1 cellular context compared by ENCODE assay signal in genomic region chr1:35622510-35623171, GRCh38.
TF ChIP-seq lines count a peak whose summit lies in the region.

No MANE protein-coding gene starts in this region.

TF ChIP-seq in GM23338, 12 proteins besides CTCF, POLR2A, EP300 and RAD21 (continued from another document):
- TF ChIP-seq, protein P1, sequence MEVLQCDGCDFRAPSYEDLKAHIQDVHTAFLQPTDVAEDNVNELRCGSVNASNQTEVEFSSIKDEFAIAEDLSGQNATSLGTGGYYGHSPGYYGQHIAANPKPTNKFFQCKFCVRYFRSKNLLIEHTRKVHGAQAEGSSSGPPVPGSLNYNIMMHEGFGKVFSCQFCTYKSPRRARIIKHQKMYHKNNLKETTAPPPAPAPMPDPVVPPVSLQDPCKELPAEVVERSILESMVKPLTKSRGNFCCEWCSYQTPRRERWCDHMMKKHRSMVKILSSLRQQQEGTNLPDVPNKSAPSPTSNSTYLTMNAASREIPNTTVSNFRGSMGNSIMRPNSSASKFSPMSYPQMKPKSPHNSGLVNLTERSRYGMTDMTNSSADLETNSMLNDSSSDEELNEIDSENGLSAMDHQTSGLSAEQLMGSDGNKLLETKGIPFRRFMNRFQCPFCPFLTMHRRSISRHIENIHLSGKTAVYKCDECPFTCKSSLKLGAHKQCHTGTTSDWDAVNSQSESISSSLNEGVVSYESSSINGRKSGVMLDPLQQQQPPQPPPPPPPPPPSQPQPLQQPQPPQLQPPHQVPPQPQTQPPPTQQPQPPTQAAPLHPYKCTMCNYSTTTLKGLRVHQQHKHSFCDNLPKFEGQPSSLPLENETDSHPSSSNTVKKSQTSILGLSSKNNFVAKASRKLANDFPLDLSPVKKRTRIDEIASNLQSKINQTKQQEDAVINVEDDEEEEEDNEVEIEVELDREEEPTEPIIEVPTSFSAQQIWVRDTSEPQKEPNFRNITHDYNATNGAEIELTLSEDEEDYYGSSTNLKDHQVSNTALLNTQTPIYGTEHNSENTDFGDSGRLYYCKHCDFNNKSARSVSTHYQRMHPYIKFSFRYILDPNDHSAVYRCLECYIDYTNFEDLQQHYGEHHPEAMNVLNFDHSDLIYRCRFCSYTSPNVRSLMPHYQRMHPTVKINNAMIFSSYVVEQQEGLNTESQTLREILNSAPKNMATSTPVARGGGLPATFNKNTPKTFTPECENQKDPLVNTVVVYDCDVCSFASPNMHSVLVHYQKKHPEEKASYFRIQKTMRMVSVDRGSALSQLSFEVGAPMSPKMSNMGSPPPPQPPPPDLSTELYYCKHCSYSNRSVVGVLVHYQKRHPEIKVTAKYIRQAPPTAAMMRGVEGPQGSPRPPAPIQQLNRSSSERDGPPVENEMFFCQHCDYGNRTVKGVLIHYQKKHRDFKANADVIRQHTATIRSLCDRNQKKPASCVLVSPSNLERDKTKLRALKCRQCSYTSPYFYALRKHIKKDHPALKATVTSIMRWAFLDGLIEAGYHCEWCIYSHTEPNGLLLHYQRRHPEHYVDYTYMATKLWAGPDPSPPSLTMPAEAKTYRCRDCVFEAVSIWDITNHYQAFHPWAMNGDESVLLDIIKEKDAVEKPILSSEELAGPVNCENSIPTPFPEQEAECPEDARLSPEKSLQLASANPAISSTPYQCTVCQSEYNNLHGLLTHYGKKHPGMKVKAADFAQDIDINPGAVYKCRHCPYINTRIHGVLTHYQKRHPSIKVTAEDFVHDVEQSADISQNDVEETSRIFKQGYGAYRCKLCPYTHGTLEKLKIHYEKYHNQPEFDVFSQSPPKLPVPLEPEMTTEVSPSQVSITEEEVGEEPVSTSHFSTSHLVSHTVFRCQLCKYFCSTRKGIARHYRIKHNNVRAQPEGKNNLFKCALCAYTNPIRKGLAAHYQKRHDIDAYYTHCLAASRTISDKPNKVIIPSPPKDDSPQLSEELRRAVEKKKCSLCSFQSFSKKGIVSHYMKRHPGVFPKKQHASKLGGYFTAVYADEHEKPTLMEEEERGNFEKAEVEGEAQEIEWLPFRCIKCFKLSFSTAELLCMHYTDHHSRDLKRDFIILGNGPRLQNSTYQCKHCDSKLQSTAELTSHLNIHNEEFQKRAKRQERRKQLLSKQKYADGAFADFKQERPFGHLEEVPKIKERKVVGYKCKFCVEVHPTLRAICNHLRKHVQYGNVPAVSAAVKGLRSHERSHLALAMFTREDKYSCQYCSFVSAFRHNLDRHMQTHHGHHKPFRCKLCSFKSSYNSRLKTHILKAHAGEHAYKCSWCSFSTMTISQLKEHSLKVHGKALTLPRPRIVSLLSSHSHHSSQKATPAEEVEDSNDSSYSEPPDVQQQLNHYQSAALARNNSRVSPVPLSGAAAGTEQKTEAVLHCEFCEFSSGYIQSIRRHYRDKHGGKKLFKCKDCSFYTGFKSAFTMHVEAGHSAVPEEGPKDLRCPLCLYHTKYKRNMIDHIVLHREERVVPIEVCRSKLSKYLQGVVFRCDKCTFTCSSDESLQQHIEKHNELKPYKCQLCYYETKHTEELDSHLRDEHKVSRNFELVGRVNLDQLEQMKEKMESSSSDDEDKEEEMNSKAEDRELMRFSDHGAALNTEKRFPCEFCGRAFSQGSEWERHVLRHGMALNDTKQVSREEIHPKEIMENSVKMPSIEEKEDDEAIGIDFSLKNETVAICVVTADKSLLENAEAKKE (CRISPR knock-in tag; IDR thresholded peaks at IDR 0.05): no peak
- TF ChIP-seq POLR2AphosphoS5 (IDR thresholded peaks at IDR 0.05; ENCODE audit: low read depth): no peak
- no peak for TF ChIP-seq ZNF114 (CRISPR knock-in tag; IDR thresholded peaks at IDR 0.05)
- no peak for TF ChIP-seq JUNB (IDR thresholded peaks at IDR 0.05; ENCODE audit: unreplicated experiment)
- TF ChIP-seq, protein P2, sequence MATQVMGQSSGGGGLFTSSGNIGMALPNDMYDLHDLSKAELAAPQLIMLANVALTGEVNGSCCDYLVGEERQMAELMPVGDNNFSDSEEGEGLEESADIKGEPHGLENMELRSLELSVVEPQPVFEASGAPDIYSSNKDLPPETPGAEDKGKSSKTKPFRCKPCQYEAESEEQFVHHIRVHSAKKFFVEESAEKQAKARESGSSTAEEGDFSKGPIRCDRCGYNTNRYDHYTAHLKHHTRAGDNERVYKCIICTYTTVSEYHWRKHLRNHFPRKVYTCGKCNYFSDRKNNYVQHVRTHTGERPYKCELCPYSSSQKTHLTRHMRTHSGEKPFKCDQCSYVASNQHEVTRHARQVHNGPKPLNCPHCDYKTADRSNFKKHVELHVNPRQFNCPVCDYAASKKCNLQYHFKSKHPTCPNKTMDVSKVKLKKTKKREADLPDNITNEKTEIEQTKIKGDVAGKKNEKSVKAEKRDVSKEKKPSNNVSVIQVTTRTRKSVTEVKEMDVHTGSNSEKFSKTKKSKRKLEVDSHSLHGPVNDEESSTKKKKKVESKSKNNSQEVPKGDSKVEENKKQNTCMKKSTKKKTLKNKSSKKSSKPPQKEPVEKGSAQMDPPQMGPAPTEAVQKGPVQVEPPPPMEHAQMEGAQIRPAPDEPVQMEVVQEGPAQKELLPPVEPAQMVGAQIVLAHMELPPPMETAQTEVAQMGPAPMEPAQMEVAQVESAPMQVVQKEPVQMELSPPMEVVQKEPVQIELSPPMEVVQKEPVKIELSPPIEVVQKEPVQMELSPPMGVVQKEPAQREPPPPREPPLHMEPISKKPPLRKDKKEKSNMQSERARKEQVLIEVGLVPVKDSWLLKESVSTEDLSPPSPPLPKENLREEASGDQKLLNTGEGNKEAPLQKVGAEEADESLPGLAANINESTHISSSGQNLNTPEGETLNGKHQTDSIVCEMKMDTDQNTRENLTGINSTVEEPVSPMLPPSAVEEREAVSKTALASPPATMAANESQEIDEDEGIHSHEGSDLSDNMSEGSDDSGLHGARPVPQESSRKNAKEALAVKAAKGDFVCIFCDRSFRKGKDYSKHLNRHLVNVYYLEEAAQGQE (IDR thresholded peaks at IDR 0.05; ENCODE audit: unreplicated experiment): no peak
- no peak for TF ChIP-seq CREB1 (CRISPR knock-in tag; IDR thresholded peaks at IDR 0.05; ENCODE audit: low read depth)
- no peak for TF ChIP-seq ETS1 (IDR thresholded peaks at IDR 0.05)
